Comparison of ENCODE assay signal across 1 cellular context in genomic region chr18:33716061-33716683, GRCh38.
TF ChIP-seq lines count a peak whose summit lies in the region.

No MANE protein-coding gene starts in this region.

TF ChIP-seq in GM23338, 12 proteins besides CTCF, POLR2A, EP300 and RAD21 (continued from another document):
- TF ChIP-seq ZNF462 (CRISPR knock-in tag; IDR thresholded peaks at IDR 0.05) (no peak), STAT1 (IDR thresholded peaks at IDR 0.05; ENCODE audit: unreplicated experiment) (no peak), ZNF331 (CRISPR knock-in tag; IDR thresholded peaks at IDR 0.05; ENCODE audit: low read depth) (no peak), REST (IDR thresholded peaks at IDR 0.05; ENCODE audit: unreplicated experiment) (no peak), JUNB (IDR thresholded peaks at IDR 0.05; ENCODE audit: unreplicated experiment) (no peak), EZH2phosphoT487 (IDR thresholded peaks at IDR 0.05; ENCODE audit: unreplicated experiment) (no peak), ETS1 (IDR thresholded peaks at IDR 0.05) (no peak)
